25 cellular contexts compared by ENCODE assay signal in genomic region chr20:64191002-64191401, GRCh38. TPM values are rescaled to one million over a fixed set of nuclear protein-coding genes. Genes with fewer than 3 reads are reported as not detected.
DNase-seq lines count a peak whose midpoint lies in the region; ATAC-seq, FAIRE-seq and TF ChIP-seq lines count a peak whose summit lies in the region.
"Had no signal": no experiment of that assay in that cellular context is flagged by ENCODE, and none has a peak within 500 bp of the region (broad histone marks: within the 10 kb centered on the region; RNA-seq: fewer than 3 reads in every experiment).

No MANE protein-coding gene starts in this region.

- WGBS in pancreas, 2 donors = 56 to 77% methylated on average over 4 of the region's 4 CpGs

- no peak for ATAC-seq in pancreas
- ATAC-seq: A549, HepG2 had no signal

- H3K9me3 ChIP-seq in pancreas = no peaks in the 10 kb centered on the region
- H3K9me3 ChIP-seq: A549, HAP-1 had no signal

- TF ChIP-seq CTCF in pancreas (IDR thresholded peaks at IDR 0.05) = no peak

- no peak overlapping the region for H3K4me3 ChIP-seq in pancreas
- H3K4me3 ChIP-seq: A549, HAP-1 had no signal

- H3K36me3 ChIP-seq in pancreas = no peaks in the 10 kb centered on the region
- H3K36me3 ChIP-seq: HAP-1 had no signal

- intact Hi-C loops in pancreas (cut with DNase I) = no loop called here

- H3K27me3 ChIP-seq in pancreas = no peaks in the 10 kb centered on the region

- peaks cover 0 to 15% (median 0%) of the 10 kb centered on the region in 3 donors for H3K4me1 ChIP-seq in pancreas

- FAIRE-seq in pancreas (lab: Jason Lieb, UNC) = no peak
- FAIRE-seq: A549, G401.6, GM12891, GM18507, HepG2 had no signal

- H3K27ac ChIP-seq in pancreas = peak overlapping the region in 3 of 4 donors; percentile 47 to 89 (median 84)
- H3K27ac ChIP-seq: 22Rv1, A549, C4-2B had no signal

- DNase-seq in NCI-H82 (lab: John Stamatoyannopoulos, UW) (peak; percentile 54), NCI-H82 treated with DMSO at 0.1 percent for 48 hours (lab: John Stamatoyannopoulos, UW; ENCODE audit: unreplicated experiment) (no peak), NCI-H524 treated with DMSO at 0.1 percent for 48 hours (lab: John Stamatoyannopoulos, UW) (peak; percentile 6), cerebellum (ENCODE audit: low spot score) (peak; percentile 58), pancreas (no peak), NCI-H526 (lab: John Stamatoyannopoulos, UW) (no peak), KG1 (lab: John Stamatoyannopoulos, UW) (no peak)
- DNase-seq in activated effector memory CD4-positive, alpha-beta T cell treated with anti-CD3 and anti-CD28 coated beads, Interleukin-2, amount 50 U/mL, for 16 hours = no peak
- DNase-seq: AML-193; CD4-positive, alpha-beta memory T cell; DMS 273 treated with DMSO at 0.1 percent for 48 hours; DMS53; DND-41; EL; GOT3 had no signal

RNA-seq across cellular contexts. Expression of gene MYT1, which starts 26.8 kb away (rescaled TPM):
- total RNA-seq in cerebellum (17.2 TPM), pancreas (under 1 TPM; 0.13 to 0.67 (median 0.37) TPM)
- polyA plus RNA-seq in pancreas = 1 to 10 TPM in 1 of 2 donors, under 1 TPM in 1; 0.76 to 5.1 TPM
- total RNA-seq: CD4-positive, alpha-beta memory T cell had no signal
- polyA plus RNA-seq: BJ; CD4-positive, alpha-beta memory T cell; IgD-negative memory B cell had no signal

Comparison
In these comparisons a context has a peak if more than half of its experiments do, and no peak if none do; other contexts are left out.
1. DNase-seq: peak in NCI-H82 (single experiment), NCI-H524 treated with DMSO at 0.1 percent for 48 hours (single experiment) and cerebellum (single experiment); none in NCI-H82 treated with DMSO at 0.1 percent for 48 hours (single experiment), pancreas (0 of 6), NCI-H526 (0 of 2), KG1 (single experiment) and activated effector memory CD4-positive, alpha-beta T cell treated with anti-CD3 and anti-CD28 coated beads, Interleukin-2, amount 50 U/mL, for 16 hours (single experiment).
2. RNA of gene MYT1, which starts 26.8 kb away (total RNA-seq): 17.2 TPM in cerebellum (single experiment); 0.13 to 0.67 TPM in pancreas; every median in the first group is over 10 times any median in the second.